12 cellular contexts compared by ENCODE assay signal in the genomic region with DNA sequence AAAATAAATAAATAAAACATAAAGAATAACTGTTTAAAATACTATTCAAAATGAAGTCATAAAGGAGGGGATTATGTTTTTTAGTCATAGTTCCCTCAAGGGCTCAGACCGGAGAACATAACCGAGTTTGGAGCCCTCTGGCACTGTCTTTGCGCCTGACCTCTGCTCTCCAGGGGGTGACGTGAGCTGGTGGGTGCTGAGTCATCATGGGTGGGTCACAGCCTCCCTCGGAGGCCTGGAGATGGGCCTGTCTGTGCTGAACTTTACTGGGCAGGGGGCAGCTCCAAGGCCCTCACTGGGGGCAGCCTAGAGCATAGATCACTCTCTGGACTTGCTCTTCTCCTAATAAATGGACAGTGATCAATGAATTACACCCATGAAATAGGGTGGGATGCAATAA. TPM values are rescaled to one million over a fixed set of nuclear protein-coding genes. Genes with fewer than 3 reads are reported as not detected.
A peak's percentile ranks its signal among the peaks of the same experiment; 100 is the strongest.
DNase-seq lines count a peak whose midpoint lies in the region; ATAC-seq and TF ChIP-seq lines count a peak whose summit lies in the region.
"Had no signal": no experiment of that assay in that cellular context is flagged by ENCODE, and none has a peak within 500 bp of the region (broad histone marks: within the 10 kb centered on the region; RNA-seq: fewer than 3 reads in every experiment).

No MANE protein-coding gene starts in this region.

- TF ChIP-seq CTCF in IMR-90 (conservative IDR thresholded peaks at IDR 0.05; ENCODE audit: low read depth, low read length): no peak

- H2AK5ac ChIP-seq in IMR-90 (ENCODE audit: low read depth, low read length): peak overlapping the region; percentile 11; the same call in 1 of the 2 replicates
- no peak overlapping the region for H2AK5ac ChIP-seq in mesenchymal stem cell (ENCODE audit: low read length, severe bottlenecking)

- no peak overlapping the region for H2BK12ac ChIP-seq in mesenchymal stem cell (ENCODE audit: low read length in 2 of 2)

- H3K27me3 ChIP-seq in IMR-90 (ENCODE audit: control insufficient read depth, insufficient read depth, low read length) (no peaks in the 10 kb centered on the region), mesenchymal stem cell (ENCODE audit: control insufficient read depth in 1 of 2, insufficient read depth in 1 of 2, low read length in 2 of 2) (no peaks in the 10 kb centered on the region)
- H3K27me3 ChIP-seq: testis had no signal

- no peak overlapping the region for H3K56ac ChIP-seq in IMR-90 (ENCODE audit: extremely low read depth, insufficient read depth, low read length)

- no peak overlapping the region for H2AK9ac ChIP-seq in IMR-90 (replicated peaks; ENCODE audit: low read depth, low read length, poor library complexity)

- H3K4me3 ChIP-seq in IMR-90 (ENCODE audit: insufficient read depth, low read depth, low read length) (no peak overlapping the region), mesenchymal stem cell (ENCODE audit: insufficient read depth in 1 of 2, low read depth in 1 of 2, low read length in 2 of 2) (no peak overlapping the region)
- H3K4me3 ChIP-seq: testis had no signal

- H3K9ac ChIP-seq in IMR-90 (ENCODE audit: low read depth, low read length) (no peak overlapping the region), mesenchymal stem cell (ENCODE audit: low read length) (peak overlapping the region; percentile 72)

- H3K23ac ChIP-seq in IMR-90 (ENCODE audit: low read depth, low read length) (no peak overlapping the region), mesenchymal stem cell (ENCODE audit: low read length in 2 of 2) (no peak overlapping the region)

- WGBS in IMR-90 (ENCODE audit: extremely low coverage in 2 of 2, insufficient read length in 1 of 2), 2 experiments: no CpG with 5 or more reads among the region's 5 CpGs
- WGBS in mesenchymal stem cell: 13% methylated on average over 5 of the region's 5 CpGs

- H4K5ac ChIP-seq in IMR-90 (ENCODE audit: low read depth, low read length): peak overlapping the region; percentile 42; the same call in 1 of the 2 replicates

- H2AFZ ChIP-seq in IMR-90 (replicated peaks; ENCODE audit: low read length, poor library complexity): peak overlapping the region; percentile 80
- H2AFZ ChIP-seq in mesenchymal stem cell (ENCODE audit: low read depth, low read length): no peak overlapping the region

- CTCF ChIA-PET in IMR-90 (lab: Yijun Ruan, JAX): interaction anchor here (1.1 to 2.4 kb wide), 3 partner anchors 23 to 90 kb away, joined by 3 to 5 read pairs (median 3); partner anchors contain the start of gene AP5S1

- intact Hi-C loops in IMR-90 (cut with micrococcal nuclease): no loop called here

- H4K91ac ChIP-seq in IMR-90 (ENCODE audit: insufficient read depth, low read depth, low read length) (peak overlapping the region; percentile 56; the same call in 1 of the 2 replicates), mesenchymal stem cell (ENCODE audit: low read length) (no peak overlapping the region)

- dilution Hi-C loops in IMR-90 (cut with HindIII; ENCODE audit: low sequenced_read_pairs, unreplicated experiment): no loop called here

- H2BK5ac ChIP-seq in IMR-90 (ENCODE audit: low read depth, low read length, poor library complexity, severe bottlenecking): peak overlapping the region; percentile 24
- no peak overlapping the region for H2BK5ac ChIP-seq in mesenchymal stem cell (ENCODE audit: low read depth, low read length, poor library complexity, severe bottlenecking)

- H2BK20ac ChIP-seq in IMR-90 (ENCODE audit: low read depth, low read length): no peak overlapping the region

- H3K27ac ChIP-seq in IMR-90 (ENCODE audit: insufficient read depth, low read length) (peak overlapping the region; percentile 54), mesenchymal stem cell (ENCODE audit: low read length, poor library complexity, severe bottlenecking) (no peak overlapping the region)
- H3K27ac ChIP-seq: testis had no signal

- H4K8ac ChIP-seq in IMR-90 (ENCODE audit: low read depth in 2 of 2, low read length in 2 of 2): peak overlapping the region in 1 of 2 experiments; percentile 68; a peak in 2 of 4 replicates
- peak overlapping the region; percentile 7 for H4K8ac ChIP-seq in mesenchymal stem cell (ENCODE audit: low read length)

- peak overlapping the region; percentile 30; the same call in 1 of the 2 replicates for H3K4ac ChIP-seq in IMR-90 (ENCODE audit: low read depth, low read length)
- no peak overlapping the region for H3K4ac ChIP-seq in mesenchymal stem cell (ENCODE audit: low read depth in 1 of 2, low read length in 2 of 2)

- H2BK120ac ChIP-seq in IMR-90 (ENCODE audit: low read depth, low read length) (peak overlapping the region; percentile 6; the same call in 1 of the 2 replicates), mesenchymal stem cell (ENCODE audit: low read depth, low read length) (no peak overlapping the region)

- no peak for TF ChIP-seq RAD21 in IMR-90 (IDR thresholded peaks at IDR 0.05; ENCODE audit: low read length)

- H3K14ac ChIP-seq in IMR-90 (replicated peaks; ENCODE audit: low read depth, low read length) (no peak overlapping the region), mesenchymal stem cell (ENCODE audit: low read length in 2 of 2) (no peak overlapping the region)

- H2BK15ac ChIP-seq in IMR-90 (ENCODE audit: low read depth, low read length) (0 out of 3 replicates have a peak overlapping the region, but pooled peaks have one; percentile 10), mesenchymal stem cell (ENCODE audit: low read depth, poor library complexity, severe bottlenecking) (no peak overlapping the region)

- POLR2A ChIA-PET in IMR-90 (lab: Charles Lee; ENCODE audit: unreplicated experiment): no interaction called here

- peaks cover 11% of the 10 kb centered on the region for H4K20me1 ChIP-seq in IMR-90 (ENCODE audit: insufficient read depth, low read length)

- TF ChIP-seq POLR2A in IMR-90 (IDR thresholded peaks at IDR 0.05; ENCODE audit: low read depth, low read length): no peak

- peak; percentile 36 for ATAC-seq in IMR-90 (ENCODE audit: low read depth)

- peaks cover 15 to 25% of the 10 kb centered on the region in 2 experiments for H3K79me1 ChIP-seq in IMR-90 (ENCODE audit: low read depth in 1 of 2, low read length in 2 of 2)
- H3K79me1 ChIP-seq in mesenchymal stem cell (replicated peaks; ENCODE audit: low read length, poor library complexity, severe bottlenecking): peaks cover 5% of the 10 kb centered on the region

- H3K9me3 ChIP-seq in IMR-90 (ENCODE audit: control insufficient read depth, insufficient read depth, low read length) (no peaks in the 10 kb centered on the region), mesenchymal stem cell (ENCODE audit: control insufficient read depth, low read length) (no peaks in the 10 kb centered on the region)
- H3K9me3 ChIP-seq: testis had no signal

- H3K4me2 ChIP-seq in IMR-90 (ENCODE audit: low read depth, low read length) (peak overlapping the region; percentile 5; the same call in 1 of the 2 replicates), mesenchymal stem cell (ENCODE audit: low read length, poor library complexity, severe bottlenecking) (no peak overlapping the region)

- DNase-seq in Daoy (ENCODE audit: low read depth) (peak; percentile 83), IMR-90 (peak; percentile 84), amniotic stem cell (lab: John Stamatoyannopoulos, UW) (peak; percentile 7), mesenchymal stem cell (peak; percentile 85), NCI-H2196 treated with DMSO at 0.1 percent for 48 hours (lab: John Stamatoyannopoulos, UW; ENCODE audit: unreplicated experiment) (no peak), Kasumi-1 (lab: John Stamatoyannopoulos, UW) (no peak)
- DNase-seq in activated CD4-positive, alpha-beta T cell treated with anti-CD3 and anti-CD28 coated beads, Interleukin-2, amount 50 U/mL, for 1 hour: no peak
- no peak for DNase-seq in stimulated activated CD4-positive, alpha-beta T cell treated with anti-CD3 and anti-CD28 coated beads, Interleukin-1b, Interleukin-23, amount 100 ng/mL, for 48 hours
- DNase-seq: activated CD8-positive, alpha-beta memory T cell treated with anti-CD3 and anti-CD28 coated beads for 24 hours; amygdala; NCI-H345; testis had no signal

- H3K18ac ChIP-seq in IMR-90 (ENCODE audit: low read depth, low read length) (peak overlapping the region; percentile 11; the same call in 1 of the 2 replicates), mesenchymal stem cell (ENCODE audit: low read depth in 1 of 2, low read length in 2 of 2) (no peak overlapping the region)

- no TSS peak for BruUV-seq in IMR-90 (replicated peaks; lab: Mats Ljungman, UMichigan)

- H3K9me1 ChIP-seq in IMR-90 (ENCODE audit: insufficient read depth, low read length): peaks cover 22% of the 10 kb centered on the region

- H3K4me1 ChIP-seq in IMR-90 (ENCODE audit: control insufficient read depth, insufficient read depth, low read length) (peaks cover 8% of the 10 kb centered on the region), mesenchymal stem cell (ENCODE audit: control insufficient read depth, insufficient read depth, low read depth, low read length) (peaks cover 16% of the 10 kb centered on the region)

- peaks cover 2% of the 10 kb centered on the region for H3K36me3 ChIP-seq in IMR-90 (ENCODE audit: control insufficient read depth, insufficient read depth, low read length)
- H3K36me3 ChIP-seq in mesenchymal stem cell (ENCODE audit: control insufficient read depth in 1 of 2, insufficient read depth in 2 of 2, low read depth in 1 of 2, low read length in 2 of 2): peaks cover 1 to 7% of the 10 kb centered on the region in 2 experiments

- in situ Hi-C loops in IMR-90 (cut with MboI; ENCODE audit: low sequenced_read_pairs): no loop called here

RNA-seq across cellular contexts. Expression of gene MAVS, which starts 3.1 kb away (rescaled TPM):
- total RNA-seq in Daoy (2014; rRNA removed; shearing (Covaris generic)): 9.6 and 11.5 TPM in 2 replicates
- 10.3 and 10.4 TPM in 2 replicates for total RNA-seq in IMR-90 (2012; rRNA removed)
- 15.5 and 15.6 TPM in 2 replicates for polyA plus RNA-seq in IMR-90 (2012; rRNA removed)
- polyA plus RNA-seq in IMR-90 (2012; cell fraction: cytosol; rRNA removed): 6.2 and 8.4 TPM in 2 replicates
- polyA plus RNA-seq in IMR-90 (2012; cell fraction: nucleus; rRNA removed; ENCODE audit: low replicate concordance): 28.7 and 31.3 TPM in 2 replicates
- 22.4 TPM for polyA plus RNA-seq in mesenchymal stem cell (2013, experiment 1 of 2)
- 21.0 TPM for polyA plus RNA-seq in mesenchymal stem cell (2013, experiment 2 of 2)

RNA-seq across cellular contexts. Expression of gene AP5S1, which starts 23.1 kb away (rescaled TPM):
- 14.1 and 14.9 TPM in 2 replicates for total RNA-seq in Daoy (2014; rRNA removed; shearing (Covaris generic))
- 11.4 and 11.7 TPM in 2 replicates for total RNA-seq in IMR-90 (2012; rRNA removed)
- 10.1 and 12.5 TPM in 2 replicates for polyA plus RNA-seq in IMR-90 (2012; rRNA removed)
- polyA plus RNA-seq in IMR-90 (2012; cell fraction: cytosol; rRNA removed): 10.6 and 20.2 TPM in 2 replicates
- 6.5 and 12.1 TPM in 2 replicates for polyA plus RNA-seq in IMR-90 (2012; cell fraction: nucleus; rRNA removed; ENCODE audit: low replicate concordance)
- polyA plus RNA-seq in mesenchymal stem cell (2013, experiment 1 of 2): 9.4 TPM
- 9.5 TPM for polyA plus RNA-seq in mesenchymal stem cell (2013, experiment 2 of 2)

RNA-seq across cellular contexts. Expression of gene PANK2, which starts 45.7 kb away (rescaled TPM):
- 62.3 and 69.2 TPM in 2 replicates for total RNA-seq in Daoy (2014; rRNA removed; shearing (Covaris generic))
- total RNA-seq in IMR-90 (2012; rRNA removed): 28.1 and 47.8 TPM in 2 replicates
- polyA plus RNA-seq in IMR-90 (2012; rRNA removed): 15.8 and 17.7 TPM in 2 replicates
- 7.9 and 8.4 TPM in 2 replicates for polyA plus RNA-seq in IMR-90 (2012; cell fraction: cytosol; rRNA removed)
- polyA plus RNA-seq in IMR-90 (2012; cell fraction: nucleus; rRNA removed; ENCODE audit: low replicate concordance): 29.3 and 35.5 TPM in 2 replicates
- 21.4 TPM for polyA plus RNA-seq in mesenchymal stem cell (2013, experiment 1 of 2)
- 21.4 TPM for polyA plus RNA-seq in mesenchymal stem cell (2013, experiment 2 of 2)

RNA-seq across cellular contexts. Expression of gene CDC25B, which starts 47.4 kb away (rescaled TPM):
- 39.7 and 43.3 TPM in 2 replicates for total RNA-seq in Daoy (2014; rRNA removed; shearing (Covaris generic))
- 14.5 and 14.7 TPM in 2 replicates for total RNA-seq in IMR-90 (2012; rRNA removed)
- polyA plus RNA-seq in IMR-90 (2012; rRNA removed): 50.5 and 59.8 TPM in 2 replicates
- 35.2 and 48.2 TPM in 2 replicates for polyA plus RNA-seq in IMR-90 (2012; cell fraction: cytosol; rRNA removed)
- 165 TPM in 2 replicates for polyA plus RNA-seq in IMR-90 (2012; cell fraction: nucleus; rRNA removed; ENCODE audit: low replicate concordance)
- polyA plus RNA-seq in mesenchymal stem cell (2013, experiment 1 of 2): 97.9 TPM
- polyA plus RNA-seq in mesenchymal stem cell (2013, experiment 2 of 2): 95.2 TPM

RNA-seq across cellular contexts. Expression of gene CENPB, which starts 57.0 kb away (rescaled TPM):
- 91.3 and 94.1 TPM in 2 replicates for total RNA-seq in Daoy (2014; rRNA removed; shearing (Covaris generic))
- total RNA-seq in IMR-90 (2012; rRNA removed): 59.1 and 72.2 TPM in 2 replicates
- polyA plus RNA-seq in IMR-90 (2012; rRNA removed): 45.7 and 49.3 TPM in 2 replicates
- polyA plus RNA-seq in IMR-90 (2012; cell fraction: cytosol; rRNA removed): 37.2 and 44.3 TPM in 2 replicates
- 18.7 and 35.4 TPM in 2 replicates for polyA plus RNA-seq in IMR-90 (2012; cell fraction: nucleus; rRNA removed; ENCODE audit: low replicate concordance)
- polyA plus RNA-seq in mesenchymal stem cell (2013, experiment 1 of 2): 38.0 TPM
- 38.0 TPM for polyA plus RNA-seq in mesenchymal stem cell (2013, experiment 2 of 2)

Comparison
In these comparisons a context has a peak if more than half of its experiments do, and no peak if none do; other contexts are left out.
1. DNase-seq: peak in Daoy (single experiment), IMR-90 (single experiment), amniotic stem cell (single experiment) and mesenchymal stem cell (single experiment); none in activated CD4-positive, alpha-beta T cell treated with anti-CD3 and anti-CD28 coated beads, Interleukin-2, amount 50 U/mL, for 1 hour (single experiment), stimulated activated CD4-positive, alpha-beta T cell treated with anti-CD3 and anti-CD28 coated beads, Interleukin-1b, Interleukin-23, amount 100 ng/mL, for 48 hours (single experiment), NCI-H2196 treated with DMSO at 0.1 percent for 48 hours (single experiment) and Kasumi-1 (0 of 2).